ENCODE assay signal across 5 cellular contexts in the genomic region with DNA sequence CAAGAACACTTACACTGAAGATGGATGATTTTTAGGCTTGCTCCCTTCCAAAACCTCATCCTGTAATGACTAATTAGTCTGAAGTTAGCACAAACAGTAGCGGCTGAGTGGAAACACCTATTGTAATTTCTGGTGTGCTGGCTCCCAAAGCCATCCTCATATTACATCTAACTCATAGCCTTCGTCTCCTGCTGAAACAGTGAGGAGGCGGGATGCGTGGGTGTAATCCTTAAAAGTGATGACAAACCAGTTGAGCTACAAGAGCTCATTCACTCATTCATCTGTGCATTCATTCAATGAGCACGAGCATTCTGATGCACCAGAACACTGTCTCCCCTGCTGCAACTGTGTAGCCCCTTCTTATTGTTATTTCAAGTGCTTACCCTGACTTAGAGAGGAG.
"Had no signal": no experiment of that assay in that cellular context is flagged by ENCODE, and none has a peak within 500 bp of the region (broad histone marks: within the 10 kb centered on the region; RNA-seq: fewer than 3 reads in every experiment).

No MANE protein-coding gene starts in this region.

- ATAC-seq: GM23338 had no signal

- H3K4me3 Mint-ChIP-seq: GM23338, H9 had no signal

- DNase-seq: H9, HCEC 1CT, IMR-90, KBM-7 had no signal

- H3K4me1 Mint-ChIP-seq: GM23338 had no signal

- H3K27ac Mint-ChIP-seq: GM23338 had no signal
